ENCODE assay signal across 27 cellular contexts in genomic region chr2:107312240-107312639, GRCh38.
"Had no signal": no experiment of that assay in that cellular context is flagged by ENCODE, and none has a peak within 500 bp of the region (broad histone marks: within the 10 kb centered on the region; RNA-seq: fewer than 3 reads in every experiment).

No MANE protein-coding gene starts in this region.

- ATAC-seq: activated CD8-positive, alpha-beta T cell treated with anti-CD3 and anti-CD28 coated beads for 36 hours; activated naive CD4-positive, alpha-beta T cell treated with anti-CD3 and anti-CD28 coated beads, Interleukin-2, amount 50 U/mL, for 72 hours; activated T-cell treated with anti-CD3 and anti-CD28 coated beads, Interleukin-2, amount 50 U/mL, for 4 hours; activated T-cell treated with anti-CD3 and anti-CD28 coated beads, Interleukin-2, amount 50 U/mL, for 72 hours; activated T-helper 17 cell treated with anti-CD3 and anti-CD28 coated beads, Interleukin-2, amount 50 U/mL, for 72 hours had no signal

- DNase-seq: activated B cell treated with CpG ODN at 0.5 μM for 24 hours; activated CD4-positive, alpha-beta memory T cell treated with anti-CD3 and anti-CD28 coated beads for 36 hours; activated CD4-positive, alpha-beta T cell treated with anti-CD3 and anti-CD28 coated beads for 4 hours; activated CD4-positive, alpha-beta T cell treated with anti-CD3 and anti-CD28 coated beads, Interleukin-2, amount 10 ng/mL, durations not matched to agents 24 days and 14 days; activated CD4-positive, alpha-beta T cell treated with anti-CD3 and anti-CD28 coated beads, Interleukin-2, amount 50 U/mL, for 1 hour; activated CD4-positive, alpha-beta T cell treated with anti-CD3 and anti-CD28 coated beads, Interleukin-2, amount 50 U/mL, for 4 hours; activated CD4-positive, CD25-positive, alpha-beta regulatory T cell treated with anti-CD3 and anti-CD28 coated beads, Interleukin-2, amount 50 U/mL, for 72 hours; activated CD8-positive, alpha-beta memory T cell treated with anti-CD3 and anti-CD28 coated beads, Interleukin-2, amount 50 U/mL, for 4 hours; activated CD8-positive, alpha-beta T cell treated with anti-CD3 and anti-CD28 coated beads for 36 hours; activated effector memory CD4-positive, alpha-beta T cell treated with anti-CD3 and anti-CD28 coated beads, Interleukin-2, amount 50 U/mL, for 16 hours; activated gamma-delta T cell treated with Interleukin-2 at 50 U/mL for 16 hours; activated naive CD4-positive, alpha-beta T cell; activated naive CD4-positive, alpha-beta T cell treated with anti-CD3 and anti-CD28 coated beads for 36 hours; activated naive CD4-positive, alpha-beta T cell treated with anti-CD3 and anti-CD28 coated beads, Interleukin-2, amount 50 U/mL, for 16 hours; activated naive CD8-positive, alpha-beta T cell treated with anti-CD3 and anti-CD28 coated beads for 36 hours; activated T-cell treated with anti-CD3 and anti-CD28 coated beads for 4 hours; activated T-cell treated with anti-CD3 and anti-CD28 coated beads, Interleukin-2, amount 50 U/mL, for 1 hour; activated T-cell treated with anti-CD3 and anti-CD28 coated beads, Interleukin-2, amount 50 U/mL, for 4 hours; activated T-cell treated with anti-CD3 and anti-CD28 coated beads, Interleukin-2, amount 50 U/mL, for 72 hours; amygdala; anterior cingulate cortex; caudate nucleus; cerebellar nuclear complex; T-helper 2 cell; T-helper 9 cell had no signal
